Comparison of ENCODE assay signal across 13 cellular contexts in genomic region chr11:103904324-103904667, GRCh38.
DNase-seq lines count a peak whose midpoint lies in the region; ATAC-seq and TF ChIP-seq lines count a peak whose summit lies in the region.
"Had no signal": no experiment of that assay in that cellular context is flagged by ENCODE, and none has a peak within 500 bp of the region (broad histone marks: within the 10 kb centered on the region; RNA-seq: fewer than 3 reads in every experiment).

No MANE protein-coding gene starts in this region.

- POLR2A ChIA-PET in activated CD8-positive, alpha-beta T cell treated with anti-CD3 and anti-CD28 coated beads, Interleukin-2, amount 10 ng/mL, durations not matched to agents 7 days and 5 days (lab: Charles Lee), result no interaction called here

- H3K27me3 ChIP-seq in DOHH2 (ENCODE audit: control insufficient read depth, low read length), result no peaks in the 10 kb centered on the region

- H3K9me3 ChIP-seq in DOHH2 (ENCODE audit: control insufficient read depth, insufficient read depth, low read length), result no peaks in the 10 kb centered on the region

- DNase-seq in middle frontal gyrus (ENCODE audit: extremely low spot score, low spot score) (no peak), KBM-7 (no peak)
- DNase-seq in activated CD8-positive, alpha-beta memory T cell treated with anti-CD3 and anti-CD28 coated beads, Interleukin-2, amount 50 U/mL, for 4 hours, result no peak
- DNase-seq in activated CD8-positive, alpha-beta T cell treated with anti-CD3 and anti-CD28 coated beads, Interleukin-2, amount 10 ng/mL, durations not matched to agents 7 days and 5 days, result no peak
- DNase-seq: activated CD4-positive, CD25-positive, alpha-beta regulatory T cell; activated naive CD4-positive, alpha-beta T cell treated with anti-CD3 and anti-CD28 coated beads, Interleukin-2, amount 10 ng/mL, durations not matched to agents 7 days and 5 days; foreskin fibroblast; NCI-H2081 treated with DMSO at 0.1 percent for 48 hours had no signal

- peak overlapping the region; percentile 76 for H3K4me2 ChIP-seq in DOHH2 (ENCODE audit: low read length)

- peak overlapping the region; percentile 91 for H3K27ac ChIP-seq in DOHH2 (ENCODE audit: low read depth, low read length)

- peaks cover 80% of the 10 kb centered on the region for H3K4me1 ChIP-seq in DOHH2 (ENCODE audit: control insufficient read depth, low read length)

- no peak overlapping the region for H3K27ac Mint-ChIP-seq in activated CD8-positive, alpha-beta T cell treated with anti-CD3 and anti-CD28 coated beads, Interleukin-2, amount 10 ng/mL, durations not matched to agents 7 days and 5 days
- H3K27ac Mint-ChIP-seq: activated naive CD4-positive, alpha-beta T cell treated with anti-CD3 and anti-CD28 coated beads, Interleukin-2, amount 10 ng/mL, durations not matched to agents 7 days and 5 days; stimulated activated naive CD8-positive, alpha-beta T cell treated with anti-CD3 and anti-CD28 coated beads, Interleukin-15, Interleukin-2, amounts not matched to agents 100 ng/mL and 50 ng/mL, for 24 hours had no signal

- no peaks in the 10 kb centered on the region; the same call in 1 of the 2 replicates for H3K36me3 ChIP-seq in DOHH2 (ENCODE audit: control insufficient read depth, low read length)

- CTCF ChIA-PET in activated CD8-positive, alpha-beta T cell treated with anti-CD3 and anti-CD28 coated beads, Interleukin-2, amount 10 ng/mL, durations not matched to agents 7 days and 5 days (lab: Charles Lee), result no interaction called here

- H4K20me1 ChIP-seq in DOHH2 (ENCODE audit: control insufficient read depth, insufficient read depth, low read depth, low read length), result no peaks in the 10 kb centered on the region

- no peaks in the 10 kb centered on the region for H3K4me1 Mint-ChIP-seq in activated CD8-positive, alpha-beta T cell treated with anti-CD3 and anti-CD28 coated beads, Interleukin-2, amount 10 ng/mL, durations not matched to agents 7 days and 5 days (ENCODE audit: low read depth)
- H3K4me1 Mint-ChIP-seq: activated naive CD4-positive, alpha-beta T cell treated with anti-CD3 and anti-CD28 coated beads, Interleukin-2, amount 10 ng/mL, durations not matched to agents 7 days and 5 days had no signal

- no peaks in the 10 kb centered on the region for H3K9me3 Mint-ChIP-seq in activated CD8-positive, alpha-beta T cell treated with anti-CD3 and anti-CD28 coated beads, Interleukin-2, amount 10 ng/mL, durations not matched to agents 7 days and 5 days (ENCODE audit: insufficient read depth)
- H3K9me3 Mint-ChIP-seq: activated naive CD4-positive, alpha-beta T cell treated with anti-CD3 and anti-CD28 coated beads, Interleukin-2, amount 10 ng/mL, durations not matched to agents 7 days and 5 days; stimulated activated naive CD8-positive, alpha-beta T cell treated with anti-CD3 and anti-CD28 coated beads, Interleukin-15, Interleukin-2, amounts not matched to agents 100 ng/mL and 50 ng/mL, for 24 hours had no signal

- no peaks in the 10 kb centered on the region for H3K27me3 Mint-ChIP-seq in activated CD8-positive, alpha-beta T cell treated with anti-CD3 and anti-CD28 coated beads, Interleukin-2, amount 10 ng/mL, durations not matched to agents 7 days and 5 days (ENCODE audit: low read depth)
- H3K27me3 Mint-ChIP-seq: activated naive CD4-positive, alpha-beta T cell treated with anti-CD3 and anti-CD28 coated beads, Interleukin-2, amount 10 ng/mL, durations not matched to agents 7 days and 5 days had no signal

- H3K9me2 ChIP-seq in DOHH2 (replicated peaks; ENCODE audit: control insufficient read depth, low read length), result no peaks in the 10 kb centered on the region

- ATAC-seq in GM19351 (IDR thresholded peaks at IDR 0.05; ENCODE audit: unreplicated experiment) (peak; percentile 79), HG02759 (IDR thresholded peaks at IDR 0.05; ENCODE audit: unreplicated experiment) (peak; percentile 81), HG03442 (IDR thresholded peaks at IDR 0.05; ENCODE audit: unreplicated experiment) (peak; percentile 83)
- no peak for ATAC-seq in activated CD8-positive, alpha-beta T cell treated with anti-CD3 and anti-CD28 coated beads, Interleukin-2, amount 10 ng/mL, durations not matched to agents 7 days and 5 days

- peak overlapping the region; percentile 69 for H3K4me3 ChIP-seq in DOHH2 (ENCODE audit: low read length)

- no peak for TF ChIP-seq CTCF in DOHH2 (IDR thresholded peaks at IDR 0.05; ENCODE audit: low read depth, low read length, poor library complexity, severe bottlenecking)

- no peak overlapping the region for H3K4me3 Mint-ChIP-seq in activated CD8-positive, alpha-beta T cell treated with anti-CD3 and anti-CD28 coated beads, Interleukin-2, amount 10 ng/mL, durations not matched to agents 7 days and 5 days
- H3K4me3 Mint-ChIP-seq: activated naive CD4-positive, alpha-beta T cell treated with anti-CD3 and anti-CD28 coated beads, Interleukin-2, amount 10 ng/mL, durations not matched to agents 7 days and 5 days; stimulated activated naive CD8-positive, alpha-beta T cell treated with anti-CD3 and anti-CD28 coated beads, Interleukin-15, Interleukin-2, amounts not matched to agents 100 ng/mL and 50 ng/mL, for 24 hours had no signal

- H3K79me2 ChIP-seq in DOHH2 (ENCODE audit: control insufficient read depth, low read length), result no peaks in the 10 kb centered on the region

- in situ Hi-C loops in KBM-7 (cut with MboI; ENCODE audit: low pct_unique_long_range_greater_than_20kb, low sequenced_read_pairs), result no loop called here

- H3F3A ChIP-seq in DOHH2 (ENCODE audit: control insufficient read depth, insufficient read depth), result peaks cover 33% of the 10 kb centered on the region

- no peaks in the 10 kb centered on the region for H3K36me3 Mint-ChIP-seq in activated CD8-positive, alpha-beta T cell treated with anti-CD3 and anti-CD28 coated beads, Interleukin-2, amount 10 ng/mL, durations not matched to agents 7 days and 5 days (ENCODE audit: low read depth)
- H3K36me3 Mint-ChIP-seq: activated naive CD4-positive, alpha-beta T cell treated with anti-CD3 and anti-CD28 coated beads, Interleukin-2, amount 10 ng/mL, durations not matched to agents 7 days and 5 days had no signal
